33 cellular contexts compared by ENCODE assay signal in genomic region chr16:4724661-4725270, GRCh38. TPM values are rescaled to one million over a fixed set of nuclear protein-coding genes. Genes with fewer than 3 reads are reported as not detected.
"Had no signal": no experiment of that assay in that cellular context is flagged by ENCODE, and none has a peak within 500 bp of the region (broad histone marks: within the 10 kb centered on the region; RNA-seq: fewer than 3 reads in every experiment).

No MANE protein-coding gene starts in this region.

- H3K9me3 Mint-ChIP-seq: activated B cell treated with CpG ODN at 0.5 μM for 24 hours; activated CD4-positive, alpha-beta memory T cell treated with anti-CD3 and anti-CD28 coated beads for 36 hours; activated naive CD4-positive, alpha-beta T cell treated with anti-CD3 and anti-CD28 coated beads, Interleukin-2, amount 10 ng/mL, durations not matched to agents 7 days and 5 days; activated naive CD8-positive, alpha-beta T cell treated with anti-CD3 and anti-CD28 coated beads, Interleukin-2, amount 10 ng/mL, durations not matched to agents 7 days and 5 days had no signal

- ATAC-seq: activated CD8-positive, alpha-beta memory T cell treated with anti-CD3 and anti-CD28 coated beads, Interleukin-2, amount 10 ng/mL, durations not matched to agents 7 days and 5 days; Panc1; SK-N-SH treated with all-trans-retinoic acid at 6 μM for 48 hours had no signal

- H3K4me1 ChIP-seq: ascending aorta, SJSA1 had no signal

- H3K4me3 Mint-ChIP-seq: activated B cell treated with CpG ODN at 0.5 μM for 24 hours; activated CD4-positive, alpha-beta memory T cell treated with anti-CD3 and anti-CD28 coated beads for 36 hours; activated CD8-positive, alpha-beta memory T cell treated with anti-CD3 and anti-CD28 coated beads, Interleukin-2, amount 10 ng/mL, durations not matched to agents 7 days and 5 days; activated naive CD4-positive, alpha-beta T cell treated with anti-CD3 and anti-CD28 coated beads, Interleukin-2, amount 10 ng/mL, durations not matched to agents 7 days and 5 days; activated naive CD8-positive, alpha-beta T cell treated with anti-CD3 and anti-CD28 coated beads, Interleukin-2, amount 10 ng/mL, durations not matched to agents 7 days and 5 days had no signal

- H3K4me2 ChIP-seq: KMS-11 had no signal

- DNase-seq: activated B cell treated with CpG ODN at 0.5 μM for 24 hours; activated CD4-positive, alpha-beta memory T cell treated with anti-CD3 and anti-CD28 coated beads for 36 hours; activated CD4-positive, alpha-beta T cell treated with anti-CD3 and anti-CD28 coated beads for 4 hours; activated CD4-positive, alpha-beta T cell treated with anti-CD3 and anti-CD28 coated beads, Interleukin-2, amount 50 U/mL, for 1 hour; activated CD4-positive, CD25-positive, alpha-beta regulatory T cell treated with anti-CD3 and anti-CD28 coated beads, Interleukin-2, amount 50 U/mL, for 72 hours; activated CD8-positive, alpha-beta memory T cell treated with anti-CD3 and anti-CD28 coated beads, Interleukin-2, amount 10 ng/mL, durations not matched to agents 7 days and 5 days; activated CD8-positive, alpha-beta memory T cell treated with anti-CD3 and anti-CD28 coated beads, Interleukin-2, amount 50 U/mL, for 48 hours; activated effector memory CD4-positive, alpha-beta T cell treated with Interleukin-2 at 50 U/mL for 16 hours; activated naive CD4-positive, alpha-beta T cell treated with anti-CD3 and anti-CD28 coated beads, Interleukin-2, amount 10 ng/mL, durations not matched to agents 7 days and 5 days; activated naive CD8-positive, alpha-beta T cell treated with anti-CD3 and anti-CD28 coated beads, Interleukin-2, amount 10 ng/mL, durations not matched to agents 7 days and 5 days; activated T-cell treated with anti-CD3 and anti-CD28 coated beads, Interleukin-2, amount 50 U/mL, for 48 hours; amygdala; MM.1S; MV-4-11; NCI-H1092; NCI-H1436 treated with DMSO at 0.1 percent for 48 hours; NCI-H1694 treated with DMSO at 0.1 percent for 48 hours; NCI-H2029; NCI-H226; NCI-H446 treated with DMSO at 0.1 percent for 48 hours; NCI-H524; NCI-H69; NCI-H82; SHP77; T-helper 1 cell; T-helper 2 cell; T-helper 9 cell had no signal

- H3K27me3 Mint-ChIP-seq: activated B cell treated with CpG ODN at 0.5 μM for 24 hours; activated CD4-positive, alpha-beta memory T cell treated with anti-CD3 and anti-CD28 coated beads for 36 hours; activated CD8-positive, alpha-beta memory T cell treated with anti-CD3 and anti-CD28 coated beads, Interleukin-2, amount 10 ng/mL, durations not matched to agents 7 days and 5 days; activated naive CD4-positive, alpha-beta T cell treated with anti-CD3 and anti-CD28 coated beads, Interleukin-2, amount 10 ng/mL, durations not matched to agents 7 days and 5 days; activated naive CD8-positive, alpha-beta T cell treated with anti-CD3 and anti-CD28 coated beads, Interleukin-2, amount 10 ng/mL, durations not matched to agents 7 days and 5 days had no signal

- H3K4me1 Mint-ChIP-seq: activated B cell treated with CpG ODN at 0.5 μM for 24 hours; activated CD8-positive, alpha-beta memory T cell treated with anti-CD3 and anti-CD28 coated beads, Interleukin-2, amount 10 ng/mL, durations not matched to agents 7 days and 5 days; activated naive CD4-positive, alpha-beta T cell treated with anti-CD3 and anti-CD28 coated beads, Interleukin-2, amount 10 ng/mL, durations not matched to agents 7 days and 5 days had no signal

- H3K27me3 ChIP-seq: ascending aorta, SJSA1 had no signal

- H3K9ac ChIP-seq: KMS-11 had no signal

- H3K27ac ChIP-seq: ascending aorta, KMS-11, SJSA1, VCaP had no signal

- H3K4me3 ChIP-seq: ascending aorta, SJSA1 had no signal

- H3K36me3 Mint-ChIP-seq: activated naive CD4-positive, alpha-beta T cell treated with anti-CD3 and anti-CD28 coated beads, Interleukin-2, amount 10 ng/mL, durations not matched to agents 7 days and 5 days had no signal

- H3K27ac Mint-ChIP-seq: activated B cell treated with CpG ODN at 0.5 μM for 24 hours; activated CD4-positive, alpha-beta memory T cell treated with anti-CD3 and anti-CD28 coated beads for 36 hours; activated CD8-positive, alpha-beta memory T cell treated with anti-CD3 and anti-CD28 coated beads, Interleukin-2, amount 10 ng/mL, durations not matched to agents 7 days and 5 days; activated naive CD4-positive, alpha-beta T cell treated with anti-CD3 and anti-CD28 coated beads, Interleukin-2, amount 10 ng/mL, durations not matched to agents 7 days and 5 days; activated naive CD8-positive, alpha-beta T cell treated with anti-CD3 and anti-CD28 coated beads, Interleukin-2, amount 10 ng/mL, durations not matched to agents 7 days and 5 days had no signal

- H3K9me3 ChIP-seq: ascending aorta, SJSA1 had no signal

RNA-seq across cellular contexts. Expression of gene DNAAF8, which starts 9.6 kb away (rescaled TPM):
- total RNA-seq: ascending aorta had no signal
